In the genomic region with DNA sequence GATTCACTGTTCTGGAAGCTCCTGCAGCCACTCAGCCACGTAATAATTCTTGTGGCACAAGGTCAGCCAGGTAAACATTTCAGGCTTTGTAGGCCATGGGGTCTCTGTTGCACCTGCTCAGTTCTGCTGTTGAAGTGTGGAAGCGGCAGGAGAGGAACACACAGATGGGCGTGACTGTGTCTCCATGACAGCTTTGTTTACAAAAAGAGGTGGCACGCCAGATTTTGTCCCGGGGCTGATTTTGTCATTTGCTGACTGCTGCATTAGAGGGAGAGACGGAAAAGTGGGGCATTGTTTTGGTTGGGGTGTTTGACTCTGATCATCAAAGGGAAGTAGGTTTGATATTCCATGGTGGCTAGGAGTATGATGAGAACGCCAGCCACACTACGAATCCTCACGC, we compare ENCODE assay signal across 18 cellular contexts.
DNase-seq lines count a peak whose midpoint lies in the region; ATAC-seq and TF ChIP-seq lines count a peak whose summit lies in the region.
"Had no signal": no experiment of that assay in that cellular context is flagged by ENCODE, and none has a peak within 500 bp of the region (broad histone marks: within the 10 kb centered on the region; RNA-seq: fewer than 3 reads in every experiment).

No MANE protein-coding gene starts in this region.

- no peaks in the 10 kb centered on the region for H3K36me3 ChIP-seq in WERI-Rb-1
- H3K36me3 ChIP-seq: thoracic aorta had no signal

- DNase-seq in DMS153 treated with DMSO at 0.1 percent for 48 hours (lab: John Stamatoyannopoulos, UW; ENCODE audit: unreplicated experiment) = peak; percentile 6
- DNase-seq in NCI-H1092 treated with DMSO at 0.1 percent for 48 hours (lab: John Stamatoyannopoulos, UW) = peak; percentile 16
- DNase-seq in NCI-H748 (lab: John Stamatoyannopoulos, UW; ENCODE audit: unreplicated experiment) = peak; percentile 85
- DNase-seq in left lobe of liver (ENCODE audit: low spot score) = no peak
- no peak for DNase-seq in nucleus accumbens (lab: John Stamatoyannopoulos, UW)
- no peak for DNase-seq in WERI-Rb-1
- no peak for DNase-seq in activated effector memory CD4-positive, alpha-beta T cell treated with Interleukin-2 at 50 U/mL for 16 hours
- DNase-seq: activated CD4-positive, alpha-beta T cell treated with anti-CD3 and anti-CD28 coated beads for 36 hours; activated naive CD4-positive, alpha-beta T cell treated with anti-CD3 and anti-CD28 coated beads, Interleukin-2, amount 50 U/mL, for 16 hours; activated T-cell treated with anti-CD3 and anti-CD28 coated beads, Interleukin-2, amount 50 U/mL, for 72 hours; central memory CD4-positive, alpha-beta T cell; foreskin fibroblast; left ventricle myocardium superior; nephron progenitor cell; PC-9; SIG-M5; stimulated activated naive CD4-positive, alpha-beta T cell had no signal

- H3K9me3 ChIP-seq in WERI-Rb-1 (ENCODE audit: severe bottlenecking) = no peaks in the 10 kb centered on the region
- H3K9me3 ChIP-seq: thoracic aorta had no signal

- TF ChIP-seq CTCF in WERI-Rb-1 (IDR thresholded peaks at IDR 0.05; ENCODE audit: low read depth, low read length) = no peak

- H3K27ac ChIP-seq in WERI-Rb-1 = no peak overlapping the region
- H3K27ac ChIP-seq: PC-9, thoracic aorta had no signal

- H3K4me3 ChIP-seq in WERI-Rb-1 (ENCODE audit: low read depth, low read length) = no peak overlapping the region
- H3K4me3 ChIP-seq: PC-9, thoracic aorta had no signal

- peak; percentile 61 for ATAC-seq in left lobe of liver
- ATAC-seq: activated CD4-positive, alpha-beta T cell treated with anti-CD3 and anti-CD28 coated beads for 36 hours; activated T-cell treated with anti-CD3 and anti-CD28 coated beads, Interleukin-2, amount 50 U/mL, for 72 hours; left ventricle myocardium superior had no signal

- H3K27me3 ChIP-seq in WERI-Rb-1 (ENCODE audit: insufficient read depth, low read depth, severe bottlenecking) = no peaks in the 10 kb centered on the region

Comparison
In these comparisons a context has a peak if more than half of its experiments do, and no peak if none do; other contexts are left out.
1. DNase-seq: peak in DMS153 treated with DMSO at 0.1 percent for 48 hours (single experiment), NCI-H1092 treated with DMSO at 0.1 percent for 48 hours (single experiment) and NCI-H748 (single experiment); none in left lobe of liver (single experiment), nucleus accumbens (0 of 56), WERI-Rb-1 (single experiment) and activated effector memory CD4-positive, alpha-beta T cell treated with Interleukin-2 at 50 U/mL for 16 hours (single experiment).